ENCODE assay signal across 25 cellular contexts in the genomic region with DNA sequence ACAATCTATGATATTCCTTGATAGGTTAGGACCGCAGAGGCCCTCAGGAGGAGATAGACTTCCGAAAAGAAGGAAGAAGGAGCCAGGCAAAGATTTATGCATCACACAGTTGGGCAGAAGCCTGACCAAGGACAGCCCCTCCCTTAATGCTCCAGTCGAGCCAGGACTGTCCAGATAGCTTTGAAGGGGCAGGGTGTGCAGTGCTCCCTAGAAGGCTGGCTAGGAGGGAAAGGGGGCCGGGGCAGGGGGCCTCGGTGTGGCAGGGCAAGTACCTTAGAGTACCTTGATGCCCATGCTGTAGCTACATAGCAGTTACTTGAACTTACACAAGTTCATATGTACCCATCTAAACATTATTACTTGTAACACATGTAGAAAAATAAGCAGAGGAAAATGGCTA.
"Had no signal": no experiment of that assay in that cellular context is flagged by ENCODE, and none has a peak within 500 bp of the region (broad histone marks: within the 10 kb centered on the region; RNA-seq: fewer than 3 reads in every experiment).

No MANE protein-coding gene starts in this region.

- H3K4me3 Mint-ChIP-seq: immature natural killer cell, memory B cell, mesothelial cell of epicardium had no signal

- H3K36me3 Mint-ChIP-seq: immature natural killer cell, memory B cell, mesothelial cell of epicardium had no signal

- H3K4me1 Mint-ChIP-seq: immature natural killer cell, memory B cell had no signal

- H3K9me3 Mint-ChIP-seq: mesothelial cell of epicardium had no signal

- H3K27ac Mint-ChIP-seq: immature natural killer cell, memory B cell, mesothelial cell of epicardium had no signal

- H3K4me3 ChIP-seq: heart right ventricle, hepatocyte, left lung, left ventricle myocardium inferior, lower lobe of right lung, lung, mucosa of descending colon had no signal

- DNase-seq: heart right ventricle, hippocampal formation, hypothalamus, immature natural killer cell, islet precursor cell, kidney, kidney glomerular epithelial cell, left cardiac atrium, left colon, left lung, left ventricle myocardium inferior, left ventricle myocardium superior, lower lobe of right lung, mammary epithelial cell, mesenchymal stem cell, mesendoderm, midbrain, mucosa of descending colon had no signal

- H3K27me3 ChIP-seq: hepatocyte, left lung had no signal

- H3K4me2 ChIP-seq: hepatocyte had no signal

- H3K79me2 ChIP-seq: hepatocyte had no signal

- H3K4me1 ChIP-seq: heart right ventricle, left lung, left ventricle myocardium inferior had no signal

- FAIRE-seq: islet of Langerhans, keratinocyte, kidney had no signal

- H3K36me3 ChIP-seq: heart right ventricle, left lung, left ventricle myocardium inferior, lower lobe of right lung had no signal

- H2AFZ ChIP-seq: hepatocyte had no signal

- ATAC-seq: heart right ventricle, left cardiac atrium, left colon, left lobe of liver, left lung, left ventricle myocardium superior, lower lobe of right lung, mucosa of descending colon had no signal

- H3K27ac ChIP-seq: heart right ventricle, hepatocyte, left lung, left ventricle myocardium inferior, lower lobe of right lung had no signal

- H3K9me3 ChIP-seq: left lung, left ventricle myocardium inferior, lower lobe of right lung, mucosa of descending colon had no signal
